1 cellular context compared by ENCODE assay signal in genomic region chrX:53683556-53684414, GRCh38.
TF ChIP-seq lines count a peak whose summit lies in the region.

No MANE protein-coding gene starts in this region.

TF ChIP-seq in K562, 482 proteins besides CTCF, POLR2A, EP300 and RAD21 (continued from another document and continues in another):
- TF ChIP-seq ATF4 (CRISPR knock-in tag; IDR thresholded peaks at IDR 0.05), result no peak
- TF ChIP-seq SRSF3 (IDR thresholded peaks at IDR 0.05; ENCODE audit: insufficient read depth, low read length), result no peak
- TF ChIP-seq HBP1 (CRISPR knock-in tag; IDR thresholded peaks at IDR 0.05), result no peak
- TF ChIP-seq NEUROD1 (IDR thresholded peaks at IDR 0.05; ENCODE audit: borderline replicate concordance, low read depth, low read length, partially characterized antibody), result no peak
- TF ChIP-seq ZNF280A (IDR thresholded peaks at IDR 0.05; ENCODE audit: low read depth, partially characterized antibody), result no peak
- no peak for TF ChIP-seq ZNF592 (IDR thresholded peaks at IDR 0.05)
- no peak for TF ChIP-seq GATAD2A (IDR thresholded peaks at IDR 0.05)
- TF ChIP-seq ZFP91 (CRISPR knock-in tag; IDR thresholded peaks at IDR 0.05), result no peak
- no peak for TF ChIP-seq RBM34 (IDR thresholded peaks at IDR 0.05; ENCODE audit: borderline replicate concordance, insufficient read depth, low read length)
- no peak for TF ChIP-seq EHMT2 (IDR thresholded peaks at IDR 0.05)
- no peak for TF ChIP-seq ARID3B (CRISPR knock-in tag; IDR thresholded peaks at IDR 0.05; ENCODE audit: borderline replicate concordance)
- TF ChIP-seq RBM17 (IDR thresholded peaks at IDR 0.05; ENCODE audit: borderline replicate concordance, low read depth, low read length), result no peak
- no peak for TF ChIP-seq ZNF551 (CRISPR knock-in tag; IDR thresholded peaks at IDR 0.05)
- TF ChIP-seq ID3 (CRISPR knock-in tag; IDR thresholded peaks at IDR 0.05), result no peak
- no peak for TF ChIP-seq ID3 (tag; IDR thresholded peaks at IDR 0.05)
- no peak for TF ChIP-seq TBL1XR1 (IDR thresholded peaks at IDR 0.05; ENCODE audit: low read length in 2 of 2)
- no peak for TF ChIP-seq ZNF655 (CRISPR knock-in tag; IDR thresholded peaks at IDR 0.05)
- TF ChIP-seq SMAD3 (CRISPR knock-in tag; conservative IDR thresholded peaks at IDR 0.05), result no peak
- TF ChIP-seq NRF1 (conservative IDR thresholded peaks at IDR 0.05 in 1 of 2, IDR thresholded peaks at IDR 0.05 in 1 of 2), result peak; percentile 90 to 92
- no peak for TF ChIP-seq NR4A1 (CRISPR knock-in tag; IDR thresholded peaks at IDR 0.05)
- TF ChIP-seq NR4A1 (tag; IDR thresholded peaks at IDR 0.05), result no peak
- TF ChIP-seq KLF1 (tag; IDR thresholded peaks at IDR 0.05), result no peak
- TF ChIP-seq CREB3L1 (IDR thresholded peaks at IDR 0.05; ENCODE audit: borderline replicate concordance, low read depth), result peak; percentile 96
- TF ChIP-seq FOXA3 (CRISPR knock-in tag; conservative IDR thresholded peaks at IDR 0.05 in 1 of 2, IDR thresholded peaks at IDR 0.05 in 1 of 2), result no peak
- no peak for TF ChIP-seq TAF7 (tag; IDR thresholded peaks at IDR 0.05)
- TF ChIP-seq DNMT1 (IDR thresholded peaks at IDR 0.05), result no peak
- no peak for TF ChIP-seq ZNF12 (CRISPR knock-in tag; IDR thresholded peaks at IDR 0.05)
- peak; percentile 62 for TF ChIP-seq RBM22 (IDR thresholded peaks at IDR 0.05; ENCODE audit: low read depth, low read length, poor library complexity, severe bottlenecking)
- TF ChIP-seq SMAD4 (CRISPR knock-in tag; conservative IDR thresholded peaks at IDR 0.05), result no peak
- no peak for TF ChIP-seq PATZ1 (CRISPR knock-in tag; IDR thresholded peaks at IDR 0.05; ENCODE audit: borderline replicate concordance)
- no peak for TF ChIP-seq HIVEP1 (CRISPR knock-in tag; IDR thresholded peaks at IDR 0.05)
- TF ChIP-seq ARID4B (CRISPR knock-in tag; IDR thresholded peaks at IDR 0.05), result no peak
- peak; percentile 71; the same call in 1 of the 2 replicates for TF ChIP-seq BRD4 (IDR thresholded peaks at IDR 0.05)
- no peak for TF ChIP-seq FOXA1 (IDR thresholded peaks at IDR 0.05; ENCODE audit: borderline replicate concordance)
- no peak for TF ChIP-seq SRSF9 (IDR thresholded peaks at IDR 0.05; ENCODE audit: borderline replicate concordance, low read depth, low read length)
